In the genomic region with DNA sequence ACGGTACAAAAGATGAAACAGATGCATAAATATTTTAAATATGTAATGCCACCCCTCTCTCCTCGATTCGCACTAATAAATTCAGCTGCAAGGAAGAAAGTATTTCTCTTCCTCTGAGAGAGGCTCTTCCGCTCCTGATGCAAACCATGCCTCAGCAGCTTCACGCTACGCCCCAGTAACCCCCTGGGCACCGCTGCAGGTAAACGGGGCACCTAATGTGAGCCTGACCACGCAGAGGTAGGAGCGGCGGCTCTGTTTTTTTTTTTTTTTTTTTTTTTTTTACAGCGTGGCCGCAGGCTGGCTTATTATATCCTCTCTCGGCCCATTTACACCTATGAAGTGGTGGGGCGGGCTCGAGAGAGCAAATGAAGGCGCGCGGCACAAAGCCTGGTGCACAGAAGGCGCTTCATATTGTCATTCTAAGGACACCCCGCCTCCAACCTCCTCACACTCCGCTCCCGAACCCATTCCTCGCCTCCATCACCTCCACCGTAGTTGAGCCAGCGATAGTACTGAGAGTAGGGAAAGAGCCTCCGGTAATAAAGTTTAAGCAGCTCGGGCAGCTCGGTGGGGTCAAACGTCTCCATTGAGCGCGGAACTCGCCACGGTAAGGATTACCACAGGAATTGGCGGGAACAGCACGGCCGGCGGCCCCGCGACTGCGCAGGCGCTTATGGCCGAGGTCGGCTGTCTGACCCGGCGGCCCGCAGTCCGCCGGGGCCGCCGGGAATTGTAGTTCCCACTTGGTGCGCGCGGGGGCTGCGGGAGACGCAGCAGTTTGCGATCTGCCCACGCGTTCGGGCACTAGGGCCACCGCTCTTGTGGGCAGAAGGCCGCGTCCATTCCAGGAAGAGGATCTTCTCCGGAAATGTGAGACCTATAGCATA, we compare ENCODE assay signal across 8 cellular contexts. TPM values are rescaled to one million over a fixed set of nuclear protein-coding genes. Genes with fewer than 3 reads are reported as not detected.
DNase-seq lines count a peak whose midpoint lies in the region; ATAC-seq and TF ChIP-seq lines count a peak whose summit lies in the region.

A gene (minus strand): TSS at position 612 of the 887 bp plus-strand sequence. CDS start 25 bp downstream, at position 587.

- WGBS in adrenal gland, 4 donors = 0 to 1% (median 0%) methylated on average over 32 to 64 of the region's 64 CpGs
- whole genome bisulfite sequencing in psoas muscle, 3 donors = 0% methylated on average over 62 to 64 of the region's 64 CpGs

- H3K4me3 ChIP-seq in adrenal gland (peak within 1 kb of the TSS; percentile 62 to 73 (median 68)), psoas muscle (peak within 1 kb of the TSS; percentile 84)

- DNase-seq in NCI-H146 (lab: John Stamatoyannopoulos, UW) (peak; percentile 93), adrenal gland (peak; percentile 73 to 88 (median 80)), left ventricle myocardium superior (peak; percentile 92), psoas muscle (peak; percentile 87 to 91), ureter (ENCODE audit: low spot score) (peak; percentile 77)

- ATAC-seq in GM18498 (IDR thresholded peaks at IDR 0.05; ENCODE audit: unreplicated experiment) = peak; percentile 82
- ATAC-seq in HG02870 (IDR thresholded peaks at IDR 0.05; ENCODE audit: unreplicated experiment) = peak; percentile 65
- ATAC-seq in left ventricle myocardium superior = peak; percentile 99
- peak; percentile 94 to 100 (median 98) for ATAC-seq in psoas muscle

- no peaks in the 10 kb centered on the region for H3K27me3 ChIP-seq in adrenal gland
- H3K27me3 ChIP-seq in psoas muscle (ENCODE audit: insufficient read depth in 3 of 3, low read length in 2 of 3) = no peaks in the 10 kb centered on the region

- peaks cover 3 to 10% of the 10 kb centered on the region in 2 donors for H3K4me1 ChIP-seq in adrenal gland (replicated peaks in 1 of 2)
- no peaks in the 10 kb centered on the region for H3K4me1 ChIP-seq in psoas muscle

- H3K36me3 ChIP-seq in adrenal gland (replicated peaks in 1 of 2) (no peaks in the 10 kb centered on the region), psoas muscle (ENCODE audit: insufficient read depth in 1 of 2, low read depth in 1 of 2) (peaks cover 0 to 18% of the 10 kb centered on the region in 2 donors)

- TF ChIP-seq POLR2A in adrenal gland (IDR thresholded peaks at IDR 0.05) = peak in 1 of 2 donors; percentile 12

- peak within 1 kb of the TSS in 2 of 5 donors; percentile 27 to 31 for H3K27ac ChIP-seq in adrenal gland
- H3K27ac ChIP-seq in psoas muscle = no peak within 1 kb of the TSS

- H3K9me3 ChIP-seq in adrenal gland (replicated peaks in 1 of 3) (no peaks in the 10 kb centered on the region), psoas muscle (no peaks in the 10 kb centered on the region)

- intact Hi-C loops in T-helper 1 cell treated with Interleukin-12 subunit alpha and Interleukin-12 subunit beta and Interleukin-4 antibody, amounts not matched to agents 30 ng/mL and 1 ng/mL, for 36 hours (cut with micrococcal nuclease) = loop anchor here (1.0 to 10.0 kb wide), 11 partner anchors 27 to 990 kb away; a partner anchor contains a TSS
- intact Hi-C loops in adrenal gland (cut with DNase I) = no loop called here
- intact Hi-C loops in left ventricle myocardium superior (cut with micrococcal nuclease) = no loop called here
- intact Hi-C loops in psoas muscle (cut with DNase I) = no loop called here

- TF ChIP-seq CTCF in adrenal gland (IDR thresholded peaks at IDR 0.05) (peak in 3 of 6 experiments; percentile 5 to 29 (median 23)), psoas muscle (IDR thresholded peaks at IDR 0.05) (peak; percentile 25)

RNA-seq across cellular contexts. Expression of the gene that starts here (rescaled TPM):
- total RNA-seq in T-helper 1 cell treated with Interleukin-12 subunit alpha and Interleukin-12 subunit beta and Interleukin-4 antibody, amounts not matched to agents 30 ng/mL and 1 ng/mL, for 36 hours = 39.1 and 39.2 TPM in 2 replicates
- 1 to 10 TPM in 6 of 8 donors, under 1 TPM in 2; 0.78 to 7.8 (median 4.3) TPM for total RNA-seq in adrenal gland
- 1 to 10 TPM; 1.3 to 7.2 (median 2.8) TPM for polyA plus RNA-seq in adrenal gland
- total RNA-seq in left ventricle myocardium superior = 4.0 TPM
- 1 to 10 TPM; 2.3 to 4.8 (median 3.4) TPM for total RNA-seq in psoas muscle
- 1 to 10 TPM; 3.0 to 10.0 (median 6.3) TPM for polyA plus RNA-seq in psoas muscle
- 4.6 TPM for total RNA-seq in ureter
